14 cellular contexts compared by ENCODE assay signal in the genomic region with DNA sequence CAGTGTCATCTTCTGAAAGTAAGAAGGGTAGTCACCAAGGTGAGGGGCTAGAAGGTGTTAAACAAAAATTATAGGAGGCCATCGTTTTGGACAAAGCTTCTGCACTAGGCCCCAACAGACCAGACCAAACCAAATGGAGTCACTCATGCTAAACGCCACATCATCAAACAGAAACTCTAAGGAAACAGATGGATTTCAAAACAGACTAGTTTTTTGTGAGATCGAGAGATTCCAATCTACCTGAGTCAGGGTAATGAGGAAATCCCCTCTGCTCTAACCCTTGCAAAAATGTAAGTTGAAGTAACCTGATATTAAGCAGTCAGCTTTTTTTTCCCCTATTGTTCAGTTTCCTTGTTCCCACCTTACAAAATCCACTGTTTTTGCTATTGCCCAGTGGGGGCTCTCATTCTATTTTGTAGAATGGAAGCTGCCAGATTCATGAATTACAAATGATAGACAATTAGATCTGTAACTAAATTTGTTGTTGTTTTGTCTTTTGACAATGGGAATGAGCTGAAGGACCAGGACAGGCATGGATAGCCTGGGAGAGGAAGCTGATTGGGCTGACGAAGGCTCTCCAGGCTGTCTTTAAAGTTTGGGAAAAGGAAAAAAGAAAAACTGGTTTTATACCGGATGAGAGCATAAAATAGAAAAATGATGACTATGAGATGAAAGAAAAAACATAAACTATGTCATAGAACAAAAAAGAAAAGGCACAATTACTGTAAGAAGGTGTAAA.
DNase-seq lines count a peak whose midpoint lies in the region; ATAC-seq and TF ChIP-seq lines count a peak whose summit lies in the region.
"Had no signal": no experiment of that assay in that cellular context is flagged by ENCODE, and none has a peak within 500 bp of the region (broad histone marks: within the 10 kb centered on the region; RNA-seq: fewer than 3 reads in every experiment).

No MANE protein-coding gene starts in this region.

- no peak for TF ChIP-seq POLR2A in heart left ventricle (IDR thresholded peaks at IDR 0.05)

- H3K27ac ChIP-seq in HUES48 (ENCODE audit: low read depth, low read length) (peak overlapping the region; percentile 82), heart left ventricle (no peak overlapping the region)
- H3K27ac ChIP-seq: BLaER1, stomach had no signal

- H3K27me3 ChIP-seq in HUES48 (ENCODE audit: control insufficient read depth, insufficient read depth, low read length): no peaks in the 10 kb centered on the region
- no peaks in the 10 kb centered on the region for H3K27me3 ChIP-seq in heart left ventricle
- H3K27me3 ChIP-seq: BLaER1, stomach had no signal

- no peak for ATAC-seq in heart left ventricle
- ATAC-seq in GM19328 (IDR thresholded peaks at IDR 0.05; ENCODE audit: unreplicated experiment): no peak
- ATAC-seq: activated CD4-positive, alpha-beta T cell treated with anti-CD3 and anti-CD28 coated beads for 36 hours had no signal

- no peak overlapping the region for H3K9ac ChIP-seq in HUES48 (ENCODE audit: low read depth, low read length)
- H3K9ac ChIP-seq: BLaER1 had no signal

- peak; percentile 72 for DNase-seq in AG09309 (ENCODE audit: low read depth)
- DNase-seq in astrocyte of the hippocampus (ENCODE audit: low read depth, low spot score): peak; percentile 81
- peak; percentile 15 for DNase-seq in iPS-NIHi7 (ENCODE audit: extremely low spot score)
- DNase-seq in anterior cingulate cortex (lab: John Stamatoyannopoulos, UW): no peak
- no peak for DNase-seq in heart left ventricle
- DNase-seq in T-helper 2 cell: no peak
- DNase-seq: activated CD4-positive, alpha-beta T cell treated with anti-CD3 and anti-CD28 coated beads for 36 hours; activated naive CD4-positive, alpha-beta T cell; immature natural killer cell; NCI-H446 treated with DMSO at 0.1 percent for 48 hours; stomach had no signal

- intact Hi-C loops in heart left ventricle (cut with DNase I): no loop called here

- TF ChIP-seq CTCF in AG09309 (IDR thresholded peaks at IDR 0.05; ENCODE audit: control insufficient read depth, insufficient read depth, low read depth, low read length, missing control alignments): no peak
- no peak for TF ChIP-seq CTCF in heart left ventricle (IDR thresholded peaks at IDR 0.05)

- H3K36me3 ChIP-seq in HUES48 (ENCODE audit: control insufficient read depth, insufficient read depth, low read length) (no peaks in the 10 kb centered on the region), heart left ventricle (no peaks in the 10 kb centered on the region)
- H3K36me3 ChIP-seq: BLaER1, stomach had no signal

- 66 to 74% (median 72%) methylated on average over 5 of the region's 5 CpGs for WGBS in heart left ventricle, 4 donors

- H3K4me3 ChIP-seq in AG09309 (ENCODE audit: control insufficient read depth, low read depth, low read length) (no peak overlapping the region), HUES48 (ENCODE audit: low read depth, low read length) (no peak overlapping the region), heart left ventricle (no peak overlapping the region)
- H3K4me3 ChIP-seq: BLaER1, stomach had no signal

- H3K4me1 ChIP-seq in HUES48 (ENCODE audit: control insufficient read depth, insufficient read depth, low read length): peaks cover 23% of the 10 kb centered on the region
- peaks cover 0 to 6% (median 0%) of the 10 kb centered on the region in 12 donors for H3K4me1 ChIP-seq in heart left ventricle
- H3K4me1 ChIP-seq: BLaER1, stomach had no signal

- H3K9me3 ChIP-seq in HUES48 (ENCODE audit: control insufficient read depth, insufficient read depth, low read length): no peaks in the 10 kb centered on the region
- H3K9me3 ChIP-seq in heart left ventricle: no peaks in the 10 kb centered on the region
- H3K9me3 ChIP-seq: stomach had no signal

Comparison
In these comparisons a context has a peak if more than half of its experiments do, and no peak if none do; other contexts are left out.
1. DNase-seq: peak in AG09309 (single experiment), astrocyte of the hippocampus (single experiment) and iPS-NIHi7 (single experiment); none in anterior cingulate cortex (0 of 58), heart left ventricle (0 of 5) and T-helper 2 cell (0 of 5).